ENCODE assay signal across 34 cellular contexts in genomic region chr15:29151111-29151857, GRCh38.
"Had no signal": no experiment of that assay in that cellular context is flagged by ENCODE, and none has a peak within 500 bp of the region (broad histone marks: within the 10 kb centered on the region; RNA-seq: fewer than 3 reads in every experiment).

No MANE protein-coding gene starts in this region.

- H3K9me3 Mint-ChIP-seq: activated CD4-positive, alpha-beta memory T cell treated with anti-CD3 and anti-CD28 coated beads, Interleukin-2, amount 10 ng/mL, durations not matched to agents 7 days and 5 days; activated naive CD4-positive, alpha-beta T cell treated with anti-CD3 and anti-CD28 coated beads, Interleukin-2, amount 10 ng/mL, durations not matched to agents 7 days and 5 days; activated naive CD8-positive, alpha-beta T cell treated with anti-CD3 and anti-CD28 coated beads, Interleukin-2, amount 50 U/mL, for 24 hours had no signal

- DNase-seq: activated CD4-positive, alpha-beta memory T cell treated with anti-CD3 and anti-CD28 coated beads, Interleukin-2, amount 10 ng/mL, durations not matched to agents 7 days and 5 days; activated CD4-positive, alpha-beta T cell treated with anti-CD3 and anti-CD28 coated beads for 1 hour; activated CD4-positive, alpha-beta T cell treated with anti-CD3 and anti-CD28 coated beads for 48 hours; activated CD4-positive, CD25-positive, alpha-beta regulatory T cell; activated CD8-positive, alpha-beta memory T cell treated with anti-CD3 and anti-CD28 coated beads, Interleukin-2, amount 50 U/mL, for 4 hours; activated effector memory CD4-positive, alpha-beta T cell treated with Interleukin-2 at 50 U/mL for 16 hours; activated naive CD4-positive, alpha-beta T cell treated with anti-CD3 and anti-CD28 coated beads, Interleukin-2, amount 10 ng/mL, durations not matched to agents 7 days and 5 days; activated naive CD8-positive, alpha-beta T cell treated with anti-CD3 and anti-CD28 coated beads, Interleukin-2, amount 50 U/mL, for 24 hours; activated T-cell treated with anti-CD3 and anti-CD28 coated beads, Interleukin-2, amount 50 U/mL, for 48 hours; anterior cingulate cortex; cerebellar nuclear complex; Karpas-422; NCI-H1105; NCI-H1436; NCI-H1694; NCI-H1930; NCI-H2081 treated with DMSO at 0.1 percent for 48 hours; NCI-H226; NCI-H446 treated with DMSO at 0.1 percent for 48 hours; NCI-H526; NCI-H748 treated with DMSO at 0.1 percent for 48 hours; NK-92 treated with Interleukin-12 subunit alpha and Interleukin-12 subunit beta, amount 100 ng/mL, for 24 hours; PC-3; Peyer's patch; RPMI8226; SHP77 treated with DMSO at 0.1 percent for 48 hours; SW 1271; T-helper 1 cell; T-helper 2 cell; T-helper 9 cell; WERI-Rb-1 had no signal

- ATAC-seq: activated naive CD8-positive, alpha-beta T cell treated with anti-CD3 and anti-CD28 coated beads, Interleukin-2, amount 50 U/mL, for 24 hours; PC-3 had no signal

- H3K27me3 Mint-ChIP-seq: brain had no signal

- H3K27ac ChIP-seq: Peyer's patch, WERI-Rb-1 had no signal

- FAIRE-seq: bronchial epithelial cell had no signal

- H3K4me3 ChIP-seq: Peyer's patch had no signal

- H3K4me1 Mint-ChIP-seq: activated CD4-positive, alpha-beta memory T cell treated with anti-CD3 and anti-CD28 coated beads, Interleukin-2, amount 10 ng/mL, durations not matched to agents 7 days and 5 days; activated naive CD4-positive, alpha-beta T cell treated with anti-CD3 and anti-CD28 coated beads, Interleukin-2, amount 10 ng/mL, durations not matched to agents 7 days and 5 days had no signal

- H3K27ac Mint-ChIP-seq: activated CD4-positive, alpha-beta memory T cell treated with anti-CD3 and anti-CD28 coated beads, Interleukin-2, amount 10 ng/mL, durations not matched to agents 7 days and 5 days; activated naive CD4-positive, alpha-beta T cell treated with anti-CD3 and anti-CD28 coated beads, Interleukin-2, amount 10 ng/mL, durations not matched to agents 7 days and 5 days; activated naive CD8-positive, alpha-beta T cell; activated naive CD8-positive, alpha-beta T cell treated with anti-CD3 and anti-CD28 coated beads, Interleukin-2, amount 50 U/mL, for 24 hours had no signal

- H3K36me3 Mint-ChIP-seq: activated naive CD4-positive, alpha-beta T cell treated with anti-CD3 and anti-CD28 coated beads, Interleukin-2, amount 10 ng/mL, durations not matched to agents 7 days and 5 days; activated naive CD8-positive, alpha-beta T cell; brain had no signal

- H3K4me1 ChIP-seq: Peyer's patch had no signal

- H3K4me3 Mint-ChIP-seq: activated CD4-positive, alpha-beta memory T cell treated with anti-CD3 and anti-CD28 coated beads, Interleukin-2, amount 10 ng/mL, durations not matched to agents 7 days and 5 days; activated naive CD4-positive, alpha-beta T cell treated with anti-CD3 and anti-CD28 coated beads, Interleukin-2, amount 10 ng/mL, durations not matched to agents 7 days and 5 days; activated naive CD8-positive, alpha-beta T cell; activated naive CD8-positive, alpha-beta T cell treated with anti-CD3 and anti-CD28 coated beads, Interleukin-2, amount 50 U/mL, for 24 hours had no signal

- H3K27me3 ChIP-seq: Peyer's patch had no signal

- H3K36me3 ChIP-seq: Peyer's patch, WERI-Rb-1 had no signal
